8 cellular contexts compared by ENCODE assay signal in genomic region chr16:27238016-27238587, GRCh38. TPM values are rescaled to one million over a fixed set of nuclear protein-coding genes. Genes with fewer than 3 reads are reported as not detected.
DNase-seq lines count a peak whose midpoint lies in the region; ATAC-seq, FAIRE-seq and TF ChIP-seq lines count a peak whose summit lies in the region.

No MANE protein-coding gene starts in this region.

- POLR2A ChIA-PET in naive thymus-derived CD8-positive, alpha-beta T cell (lab: Charles Lee), result interaction anchor here (0.6 to 10.8 kb wide), 12 partner anchors 8 to 225 kb away, joined by 3 to 156 read pairs (median 4); no protein-coding TSS in a partner anchor

- no peaks in the 10 kb centered on the region for H3K27me3 Mint-ChIP-seq in astrocyte (ENCODE audit: low read depth, unreplicated experiment)
- no peaks in the 10 kb centered on the region for H3K27me3 Mint-ChIP-seq in naive thymus-derived CD8-positive, alpha-beta T cell

- no peaks in the 10 kb centered on the region for H4K20me1 ChIP-seq in astrocyte (ENCODE audit: insufficient read depth, low read length)

- peak overlapping the region; percentile 8 for H3K4me2 ChIP-seq in astrocyte (ENCODE audit: low read length)

- peak overlapping the region; percentile 47 for H3K9ac ChIP-seq in astrocyte (ENCODE audit: low read length)

- ATAC-seq in naive thymus-derived CD8-positive, alpha-beta T cell, result peak in 1 of 2 donors; percentile 3

- H3K36me3 ChIP-seq in astrocyte (ENCODE audit: insufficient read depth, low read length), result no peaks in the 10 kb centered on the region

- no peak for FAIRE-seq in astrocyte (lab: Jason Lieb, UNC)

- H3K4me3 ChIP-seq in astrocyte (ENCODE audit: insufficient read depth, low read depth, low read length), result no peak overlapping the region

- no peak for TF ChIP-seq CTCF in astrocyte (IDR thresholded peaks at IDR 0.05; ENCODE audit: insufficient read depth, low read depth, low read length)

- H2AFZ ChIP-seq in astrocyte (ENCODE audit: low read depth, low read length), result no peak overlapping the region

- peaks cover 3% of the 10 kb centered on the region for H3K36me3 Mint-ChIP-seq in astrocyte (ENCODE audit: low read depth, unreplicated experiment)
- peaks cover 0 to 7% (median 1%) of the 10 kb centered on the region in 3 donors for H3K36me3 Mint-ChIP-seq in naive thymus-derived CD8-positive, alpha-beta T cell

- no peak overlapping the region for H3K27ac ChIP-seq in astrocyte (ENCODE audit: low read depth, low read length)

- H3K79me2 ChIP-seq in astrocyte (ENCODE audit: insufficient read depth, low read length), result no peaks in the 10 kb centered on the region

- no peaks in the 10 kb centered on the region for H3K9me3 ChIP-seq in astrocyte (ENCODE audit: insufficient read depth, low read depth, low read length)

- DNase-seq in activated T-cell treated with anti-CD3 and anti-CD28 coated beads for 48 hours (ENCODE audit: low read depth) (peak; percentile 51), KG1 (lab: John Stamatoyannopoulos, UW) (peak; percentile 90), astrocyte (ENCODE audit: low read depth) (no peak), globus pallidus (ENCODE audit: low spot score) (no peak), UCSD-AML1 (lab: John Stamatoyannopoulos, UW; ENCODE audit: unreplicated experiment) (no peak), HuH-7.5 (ENCODE audit: low spot score) (no peak)
- DNase-seq in activated T-cell treated with anti-CD3 and anti-CD28 coated beads, Interleukin-2, amount 50 U/mL, for 1 hour, result no peak
- peak in 5 of 10 donors; percentile 31 to 71 (median 38) for DNase-seq in naive thymus-derived CD8-positive, alpha-beta T cell

- peaks cover 46% of the 10 kb centered on the region for H3K4me1 ChIP-seq in astrocyte (ENCODE audit: insufficient read depth, low read length)

- no peaks in the 10 kb centered on the region for H3K27me3 ChIP-seq in astrocyte (ENCODE audit: insufficient read depth, low read length)

- H3K27ac Mint-ChIP-seq in astrocyte (ENCODE audit: unreplicated experiment), result no peak overlapping the region
- H3K27ac Mint-ChIP-seq in naive thymus-derived CD8-positive, alpha-beta T cell, result peak overlapping the region; percentile 98 to 100 (median 98)

- no peaks in the 10 kb centered on the region for H3K9me3 Mint-ChIP-seq in astrocyte (ENCODE audit: unreplicated experiment)
- no peaks in the 10 kb centered on the region for H3K9me3 Mint-ChIP-seq in naive thymus-derived CD8-positive, alpha-beta T cell

- peaks cover 42% of the 10 kb centered on the region for H3K4me1 Mint-ChIP-seq in astrocyte (ENCODE audit: low read depth, unreplicated experiment)
- H3K4me1 Mint-ChIP-seq in naive thymus-derived CD8-positive, alpha-beta T cell, result peaks cover 47 to 89% (median 88%) of the 10 kb centered on the region in 4 donors

- H3K4me3 Mint-ChIP-seq in astrocyte (ENCODE audit: unreplicated experiment), result no peak overlapping the region
- H3K4me3 Mint-ChIP-seq in naive thymus-derived CD8-positive, alpha-beta T cell, result peak overlapping the region; percentile 52 to 90 (median 84)

RNA-seq across cellular contexts. Expression of gene NSMCE1, which starts 30.5 kb away (rescaled TPM):
- total RNA-seq in astrocyte, result 12.1 and 13.9 TPM in 2 replicates
- 10 to 100 TPM; 81.8 to 85.0 TPM for total RNA-seq in naive thymus-derived CD8-positive, alpha-beta T cell
- polyA plus RNA-seq in naive thymus-derived CD8-positive, alpha-beta T cell, result 100 to 1,000 TPM; 177 to 209 (median 185) TPM

RNA-seq across cellular contexts. Expression of gene KDM8, which starts 34.8 kb away (rescaled TPM):
- 3.4 and 4.3 TPM in 2 replicates for total RNA-seq in astrocyte
- 10 to 100 TPM; 27.7 to 35.0 TPM for total RNA-seq in naive thymus-derived CD8-positive, alpha-beta T cell
- polyA plus RNA-seq in naive thymus-derived CD8-positive, alpha-beta T cell, result 1 to 10 TPM; 3.8 to 6.2 (median 5.6) TPM

Comparison
In these comparisons a context has a peak if more than half of its experiments do, and no peak if none do; other contexts are left out.
1. DNase-seq: peak in activated T-cell treated with anti-CD3 and anti-CD28 coated beads for 48 hours (single experiment) and KG1 (single experiment); none in activated T-cell treated with anti-CD3 and anti-CD28 coated beads, Interleukin-2, amount 50 U/mL, for 1 hour (single experiment), astrocyte (single experiment), globus pallidus (single experiment), UCSD-AML1 (single experiment) and HuH-7.5 (single experiment).